1 cellular context compared by ENCODE assay signal in the genomic region with DNA sequence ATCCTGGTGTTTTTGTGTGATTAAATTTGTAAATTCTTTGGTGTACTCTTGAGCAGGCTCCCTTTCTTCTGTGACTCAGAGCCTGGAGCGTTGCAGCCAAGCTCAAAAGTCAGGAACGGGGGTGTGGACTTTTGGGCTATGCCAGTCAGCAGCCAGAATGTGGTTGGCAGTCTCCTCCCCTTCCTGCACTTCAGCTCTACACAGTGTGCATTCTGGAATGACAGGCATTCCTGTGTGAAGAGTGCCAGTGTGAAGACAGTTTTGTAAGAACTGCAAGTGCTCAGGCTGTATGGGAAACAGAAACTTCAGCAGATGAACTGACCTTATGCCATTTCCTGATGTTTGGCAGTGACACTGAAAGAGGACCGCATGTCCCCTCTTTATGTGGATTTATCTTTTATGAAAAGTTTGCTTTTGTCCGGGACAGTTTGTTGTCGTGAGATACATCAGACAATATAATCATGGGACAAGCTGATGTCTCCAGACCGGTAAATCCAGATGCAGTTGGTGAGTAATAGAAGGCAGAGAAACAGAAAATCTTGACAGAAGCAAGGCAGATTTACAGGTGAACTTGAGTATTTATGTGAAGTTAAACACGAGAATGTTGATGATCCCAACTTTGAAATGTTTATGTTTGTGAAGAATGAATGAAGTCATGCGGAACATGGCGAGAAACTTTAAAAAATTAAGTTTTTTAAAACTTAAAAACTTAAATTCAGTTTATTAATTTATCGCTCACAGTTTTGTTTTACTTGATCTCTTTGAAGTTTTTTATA.
A peak's percentile ranks its signal among the peaks of the same experiment; 100 is the strongest.
TF ChIP-seq lines count a peak whose summit lies in the region.

No MANE protein-coding gene starts in this region.

TF ChIP-seq in HEK293, 187 proteins besides CTCF, POLR2A, EP300 and RAD21 (continued from another document):
- TF ChIP-seq, protein P1, sequence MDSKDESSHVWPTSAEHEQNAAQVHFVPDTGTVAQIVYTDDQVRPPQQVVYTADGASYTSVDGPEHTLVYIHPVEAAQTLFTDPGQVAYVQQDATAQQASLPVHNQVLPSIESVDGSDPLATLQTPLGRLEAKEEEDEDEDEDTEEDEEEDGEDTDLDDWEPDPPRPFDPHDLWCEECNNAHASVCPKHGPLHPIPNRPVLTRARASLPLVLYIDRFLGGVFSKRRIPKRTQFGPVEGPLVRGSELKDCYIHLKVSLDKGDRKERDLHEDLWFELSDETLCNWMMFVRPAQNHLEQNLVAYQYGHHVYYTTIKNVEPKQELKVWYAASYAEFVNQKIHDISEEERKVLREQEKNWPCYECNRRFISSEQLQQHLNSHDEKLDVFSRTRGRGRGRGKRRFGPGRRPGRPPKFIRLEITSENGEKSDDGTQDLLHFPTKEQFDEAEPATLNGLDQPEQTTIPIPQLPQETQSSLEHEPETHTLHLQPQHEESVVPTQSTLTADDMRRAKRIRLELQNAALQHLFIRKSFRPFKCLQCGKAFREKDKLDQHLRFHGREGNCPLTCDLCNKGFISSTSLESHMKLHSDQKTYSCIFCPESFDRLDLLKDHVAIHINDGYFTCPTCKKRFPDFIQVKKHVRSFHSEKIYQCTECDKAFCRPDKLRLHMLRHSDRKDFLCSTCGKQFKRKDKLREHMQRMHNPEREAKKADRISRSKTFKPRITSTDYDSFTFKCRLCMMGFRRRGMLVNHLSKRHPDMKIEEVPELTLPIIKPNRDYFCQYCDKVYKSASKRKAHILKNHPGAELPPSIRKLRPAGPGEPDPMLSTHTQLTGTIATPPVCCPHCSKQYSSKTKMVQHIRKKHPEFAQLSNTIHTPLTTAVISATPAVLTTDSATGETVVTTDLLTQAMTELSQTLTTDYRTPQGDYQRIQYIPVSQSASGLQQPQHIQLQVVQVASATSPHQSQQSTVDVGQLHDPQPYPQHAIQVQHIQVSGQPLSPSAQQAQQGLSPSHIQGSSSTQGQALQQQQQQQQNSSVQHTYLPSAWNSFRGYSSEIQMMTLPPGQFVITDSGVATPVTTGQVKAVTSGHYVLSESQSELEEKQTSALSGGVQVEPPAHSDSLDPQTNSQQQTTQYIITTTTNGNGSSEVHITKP (tag by site-specific recombination; IDR thresholded peaks at IDR 0.05): peak; percentile 88
- no peak for TF ChIP-seq ZNF248 (tag by site-specific recombination; IDR thresholded peaks at IDR 0.05)
- TF ChIP-seq, protein P2, sequence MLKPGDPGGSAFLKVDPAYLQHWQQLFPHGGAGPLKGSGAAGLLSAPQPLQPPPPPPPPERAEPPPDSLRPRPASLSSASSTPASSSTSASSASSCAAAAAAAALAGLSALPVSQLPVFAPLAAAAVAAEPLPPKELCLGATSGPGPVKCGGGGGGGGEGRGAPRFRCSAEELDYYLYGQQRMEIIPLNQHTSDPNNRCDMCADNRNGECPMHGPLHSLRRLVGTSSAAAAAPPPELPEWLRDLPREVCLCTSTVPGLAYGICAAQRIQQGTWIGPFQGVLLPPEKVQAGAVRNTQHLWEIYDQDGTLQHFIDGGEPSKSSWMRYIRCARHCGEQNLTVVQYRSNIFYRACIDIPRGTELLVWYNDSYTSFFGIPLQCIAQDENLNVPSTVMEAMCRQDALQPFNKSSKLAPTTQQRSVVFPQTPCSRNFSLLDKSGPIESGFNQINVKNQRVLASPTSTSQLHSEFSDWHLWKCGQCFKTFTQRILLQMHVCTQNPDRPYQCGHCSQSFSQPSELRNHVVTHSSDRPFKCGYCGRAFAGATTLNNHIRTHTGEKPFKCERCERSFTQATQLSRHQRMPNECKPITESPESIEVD (tag by site-specific recombination; IDR thresholded peaks at IDR 0.05): peak; percentile 90
- TF ChIP-seq, protein P3, sequence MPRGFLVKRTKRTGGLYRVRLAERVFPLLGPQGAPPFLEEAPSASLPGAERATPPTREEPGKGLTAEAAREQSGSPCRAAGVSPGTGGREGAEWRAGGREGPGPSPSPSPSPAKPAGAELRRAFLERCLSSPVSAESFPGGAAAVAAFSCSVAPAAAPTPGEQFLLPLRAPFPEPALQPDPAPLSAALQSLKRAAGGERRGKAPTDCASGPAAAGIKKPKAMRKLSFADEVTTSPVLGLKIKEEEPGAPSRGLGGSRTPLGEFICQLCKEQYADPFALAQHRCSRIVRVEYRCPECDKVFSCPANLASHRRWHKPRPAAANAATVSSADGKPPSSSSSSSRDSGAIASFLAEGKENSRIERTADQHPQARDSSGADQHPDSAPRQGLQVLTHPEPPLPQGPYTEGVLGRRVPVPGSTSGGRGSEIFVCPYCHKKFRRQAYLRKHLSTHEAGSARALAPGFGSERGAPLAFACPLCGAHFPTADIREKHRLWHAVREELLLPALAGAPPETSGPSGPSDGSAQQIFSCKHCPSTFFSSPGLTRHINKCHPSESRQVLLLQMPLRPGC (tag by site-specific recombination; IDR thresholded peaks at IDR 0.05): peak; percentile 19; the same call in 1 of the 2 replicates
- TF ChIP-seq ZEB2 (tag by site-specific recombination; IDR thresholded peaks at IDR 0.05): 0 out of 2 replicates have a peak, but pooled peaks have one; percentile 36
- TF ChIP-seq IKZF3 (tag by site-specific recombination; IDR thresholded peaks at IDR 0.05): peak; percentile 77; the same call in 1 of the 2 replicates
- peak; percentile 56 for TF ChIP-seq ZBTB17 (tag by site-specific recombination; IDR thresholded peaks at IDR 0.05)
TF ChIP-seq in HEK293: peak in this region for 16.
